8 cellular contexts compared by ENCODE assay signal in genomic region chr12:123602651-123603195, GRCh38. TPM values are rescaled to one million over a fixed set of nuclear protein-coding genes. Genes with fewer than 3 reads are reported as not detected.
DNase-seq lines count a peak whose midpoint lies in the region; ATAC-seq and TF ChIP-seq lines count a peak whose summit lies in the region.

No MANE protein-coding gene starts in this region.

- 9 to 13% (median 12%) methylated on average over 7 of the region's 7 CpGs for WGBS in adrenal gland, 4 donors
- 5 to 11% methylated on average over 6 to 7 of the region's 7 CpGs for WGBS in transverse colon (ENCODE audit: low coverage in 1 of 2), 2 donors

- H3K27ac ChIP-seq in adrenal gland (peak overlapping the region in 4 of 5 donors; percentile 68 to 96 (median 82)), left lung (peak overlapping the region in 1 of 2 donors; percentile 89), transverse colon (peak overlapping the region; percentile 87 to 93 (median 89))

- H3K36me3 ChIP-seq in adrenal gland (replicated peaks in 1 of 2), result peaks cover 0 to 49% of the 10 kb centered on the region in 2 donors
- H3K36me3 ChIP-seq in left lung, result peaks cover 0 to 46% of the 10 kb centered on the region in 2 donors
- peaks cover 0 to 6% (median 3%) of the 10 kb centered on the region in 4 donors for H3K36me3 ChIP-seq in transverse colon

- peaks cover 19% of the 10 kb centered on the region for H3K4me1 Mint-ChIP-seq in Calu3 (ENCODE audit: low read depth, unreplicated experiment)

- TF ChIP-seq EP300 in transverse colon (IDR thresholded peaks at IDR 0.05; ENCODE audit: low read depth), result no peak

- TF ChIP-seq POLR2A in adrenal gland (IDR thresholded peaks at IDR 0.05) (no peak), transverse colon (IDR thresholded peaks at IDR 0.05) (no peak)

- DNase-seq in Calu3 (no peak), KBM-7 (peak; percentile 16), adrenal gland (no peak), left lung (no peak), transverse colon (no peak), T1000 (lab: John Stamatoyannopoulos, UW) (no peak), AG08395 (ENCODE audit: low spot score) (no peak)

- intact Hi-C loops in Calu3 (cut with micrococcal nuclease; ENCODE audit: unreplicated experiment), result no loop called here
- intact Hi-C loops in adrenal gland (cut with DNase I), result no loop called here
- intact Hi-C loops in left lung (cut with DNase I), result no loop called here
- intact Hi-C loops in transverse colon (cut with DNase I; ENCODE audit: low total_unique reads), result no loop called here

- H3K9me3 ChIP-seq in adrenal gland (replicated peaks in 1 of 3) (no peaks in the 10 kb centered on the region), left lung (no peaks in the 10 kb centered on the region), transverse colon (no peaks in the 10 kb centered on the region)

- H3K4me1 ChIP-seq in adrenal gland (replicated peaks in 1 of 2) (peaks cover 6 to 15% of the 10 kb centered on the region in 2 donors), left lung (peaks cover 5 to 34% of the 10 kb centered on the region in 2 donors), transverse colon (peaks cover 0 to 24% (median 13%) of the 10 kb centered on the region in 4 donors)

- peak overlapping the region; percentile 90 for H3K4me3 Mint-ChIP-seq in Calu3 (ENCODE audit: low read depth, unreplicated experiment)

- no peak for TF ChIP-seq CTCF in Calu3 (IDR thresholded peaks at IDR 0.05; ENCODE audit: unreplicated experiment)
- TF ChIP-seq CTCF in adrenal gland (IDR thresholded peaks at IDR 0.05), result no peak
- no peak for TF ChIP-seq CTCF in left lung (IDR thresholded peaks at IDR 0.05)
- TF ChIP-seq CTCF in transverse colon (IDR thresholded peaks at IDR 0.05), result no peak

- peak overlapping the region; percentile 85 to 97 (median 92) for H3K4me3 ChIP-seq in adrenal gland
- peak overlapping the region; percentile 96 to 99 for H3K4me3 ChIP-seq in left lung
- H3K4me3 ChIP-seq in transverse colon, result peak overlapping the region; percentile 72 to 94 (median 90)

- ATAC-seq in left lung (peak; percentile 1), GM21528 (IDR thresholded peaks at IDR 0.05; ENCODE audit: low FRiP score, unreplicated experiment) (no peak)

- peaks cover 48% of the 10 kb centered on the region for H3K36me3 Mint-ChIP-seq in Calu3 (ENCODE audit: insufficient read depth, unreplicated experiment)

- BruUV-seq in Calu3 (replicated peaks; lab: Mats Ljungman, UMichigan), result TSS peak; percentile 31

- no peaks in the 10 kb centered on the region for H3K27me3 ChIP-seq in adrenal gland
- no peaks in the 10 kb centered on the region for H3K27me3 ChIP-seq in left lung
- no peaks in the 10 kb centered on the region for H3K27me3 ChIP-seq in transverse colon

- in situ Hi-C loops in KBM-7 (cut with MboI; ENCODE audit: low pct_unique_long_range_greater_than_20kb, low sequenced_read_pairs), result no loop called here
- in situ Hi-C loops in transverse colon (cut with MboI; ENCODE audit: low pct_ligation_motif_present in 1 of 4, low pct_unique_long_range_greater_than_20kb in 1 of 4, low sequenced_read_pairs in 3 of 4), result no loop called here

- H3K27ac Mint-ChIP-seq in Calu3 (ENCODE audit: unreplicated experiment), result peak overlapping the region; percentile 59

- no peaks in the 10 kb centered on the region for H3K9me3 Mint-ChIP-seq in Calu3 (ENCODE audit: low read depth, unreplicated experiment)

- CTCF ChIA-PET in Calu3 (lab: Charles Lee), result interaction anchor here (0.5 kb wide), 1 partner anchor 1338 kb away, joined by 3 read pairs; no protein-coding TSS in a partner anchor

- H3K27me3 Mint-ChIP-seq in Calu3 (ENCODE audit: unreplicated experiment), result no peaks in the 10 kb centered on the region

RNA-seq across cellular contexts. Expression of gene DDX55, which starts 0.8 kb away (rescaled TPM):
- total RNA-seq in Calu3 (2022) (52.7 TPM in 2 replicates), adrenal gland (10 to 100 TPM in 7 of 8 donors, 1 to 10 TPM in 1; 9.8 to 34.7 (median 15.7) TPM), left lung (10 to 100 TPM; 13.9 to 21.5 TPM), transverse colon (10 to 100 TPM; 14.2 to 35.2 (median 25.1) TPM)
- 10 to 100 TPM; 18.3 to 25.2 (median 18.3) TPM for polyA plus RNA-seq in adrenal gland

RNA-seq across cellular contexts. Expression of gene TMED2, which starts 18.4 kb away (rescaled TPM):
- 459 and 461 TPM in 2 replicates for total RNA-seq in Calu3 (2022)
- total RNA-seq in adrenal gland, result 100 to 1,000 TPM; 122 to 361 (median 166) TPM
- polyA plus RNA-seq in adrenal gland, result 100 to 1,000 TPM in 1 of 3 donors, 10 to 100 TPM in 2; 25.1 to 337 (median 26.1) TPM
- 100 to 1,000 TPM; 270 to 343 TPM for total RNA-seq in left lung
- 100 to 1,000 TPM in 2 of 4 donors, 10 to 100 TPM in 2; 62.9 to 138 (median 96.6) TPM for total RNA-seq in transverse colon

RNA-seq across cellular contexts. Expression of gene EIF2B1, which starts 30.8 kb away (rescaled TPM):
- total RNA-seq in Calu3 (2022), result 57.0 and 63.6 TPM in 2 replicates
- 100 to 1,000 TPM in 4 of 8 donors, 10 to 100 TPM in 4; 50.0 to 171 (median 93.3) TPM for total RNA-seq in adrenal gland
- 10 to 100 TPM; 36.2 to 54.0 (median 37.3) TPM for polyA plus RNA-seq in adrenal gland
- 10 to 100 TPM; 40.7 to 42.7 TPM for total RNA-seq in left lung
- 100 to 1,000 TPM in 2 of 4 donors, 10 to 100 TPM in 2; 46.0 to 121 (median 92.3) TPM for total RNA-seq in transverse colon

RNA-seq across cellular contexts. Expression of gene GTF2H3, which starts 30.9 kb away (rescaled TPM):
- 59.8 and 66.5 TPM in 2 replicates for total RNA-seq in Calu3 (2022)
- total RNA-seq in adrenal gland, result 10 to 100 TPM; 10.6 to 27.8 (median 20.5) TPM
- 10 to 100 TPM in 1 of 3 donors, 1 to 10 TPM in 2; 4.2 to 35.6 (median 4.6) TPM for polyA plus RNA-seq in adrenal gland
- total RNA-seq in left lung, result 10 to 100 TPM; 27.2 to 29.6 TPM
- total RNA-seq in transverse colon, result 10 to 100 TPM in 3 of 4 donors, 1 to 10 TPM in 1; 2.6 to 14.3 (median 11.6) TPM
